Comparison of ENCODE assay signal across 9 cellular contexts in genomic region chr15:80977627-80978036, GRCh38. TPM values are rescaled to one million over a fixed set of nuclear protein-coding genes. Genes with fewer than 3 reads are reported as not detected.
DNase-seq lines count a peak whose midpoint lies in the region; ATAC-seq and TF ChIP-seq lines count a peak whose summit lies in the region.
"Had no signal": no experiment of that assay in that cellular context is flagged by ENCODE, and none has a peak within 500 bp of the region (broad histone marks: within the 10 kb centered on the region; RNA-seq: fewer than 3 reads in every experiment).

No MANE protein-coding gene starts in this region.

- DNase-seq in NCI-H1436 (lab: John Stamatoyannopoulos, UW) (peak; percentile 37), NCI-H1436 treated with DMSO at 0.1 percent for 48 hours (lab: John Stamatoyannopoulos, UW) (no peak), NCI-H510A (lab: John Stamatoyannopoulos, UW) (peak; percentile 49), activated T-cell treated with anti-CD3 and anti-CD28 coated beads for 48 hours (ENCODE audit: low read depth) (peak; percentile 24), fibroblast of lung (ENCODE audit: low read depth in 2 of 2) (peak in 1 of 2 donors; percentile 61), osteocyte (ENCODE audit: extremely low spot score, unreplicated experiment) (no peak)

- peak; percentile 55 to 63 for TF ChIP-seq CTCF in fibroblast of lung (conservative IDR thresholded peaks at IDR 0.05 in 1 of 2, IDR thresholded peaks at IDR 0.05 in 1 of 2; ENCODE audit: low read depth in 1 of 2, low read length in 2 of 2)
- TF ChIP-seq CTCF in osteocyte (IDR thresholded peaks at IDR 0.05), result peak; percentile 78

- H3K36me3 ChIP-seq in fibroblast of lung (ENCODE audit: control insufficient read depth, insufficient read depth, low read length), result peaks cover 9% of the 10 kb centered on the region

- H3K36me3 Mint-ChIP-seq in osteocyte (ENCODE audit: unreplicated experiment), result peaks cover 26% of the 10 kb centered on the region

- H3K4me3 Mint-ChIP-seq in osteocyte (ENCODE audit: unreplicated experiment), result no peak overlapping the region

- no peak overlapping the region for H3K9ac ChIP-seq in fibroblast of lung (ENCODE audit: insufficient read depth, low read length)
- H3K9ac ChIP-seq: BLaER1 had no signal

- no peaks in the 10 kb centered on the region for H4K20me1 ChIP-seq in fibroblast of lung (ENCODE audit: control insufficient read depth, extremely low read depth, insufficient read depth, low read length)

- H2AFZ ChIP-seq in fibroblast of lung (ENCODE audit: low read length), result no peak overlapping the region

- no peaks in the 10 kb centered on the region for H3K9me3 ChIP-seq in fibroblast of lung (ENCODE audit: control insufficient read depth, insufficient read depth, low read depth, low read length)
- H3K9me3 ChIP-seq: BLaER1 had no signal

- H3K27ac ChIP-seq in fibroblast of lung (ENCODE audit: insufficient read depth, low read length), result no peak overlapping the region
- H3K27ac ChIP-seq: BLaER1 had no signal

- H3K4me1 ChIP-seq in fibroblast of lung (ENCODE audit: control insufficient read depth, extremely low read depth, insufficient read depth, low read length), result peaks cover 5% of the 10 kb centered on the region
- H3K4me1 ChIP-seq: BLaER1 had no signal

- no peaks in the 10 kb centered on the region for H3K27me3 ChIP-seq in fibroblast of lung (ENCODE audit: control insufficient read depth, insufficient read depth, low read length)
- H3K27me3 ChIP-seq: BLaER1 had no signal

- H3K4me1 Mint-ChIP-seq in osteocyte (ENCODE audit: unreplicated experiment), result peaks cover 40% of the 10 kb centered on the region

- no peaks in the 10 kb centered on the region for H3K9me3 Mint-ChIP-seq in osteocyte (ENCODE audit: unreplicated experiment)

- H3K27me3 Mint-ChIP-seq in osteocyte (ENCODE audit: unreplicated experiment), result no peaks in the 10 kb centered on the region

- no peak for ATAC-seq in GM19397 (IDR thresholded peaks at IDR 0.05; ENCODE audit: unreplicated experiment)
- ATAC-seq in HG03280 (IDR thresholded peaks at IDR 0.05; ENCODE audit: unreplicated experiment), result no peak

- H3K27ac Mint-ChIP-seq in osteocyte (ENCODE audit: unreplicated experiment), result peak overlapping the region; percentile 80

- no peak overlapping the region for H3K4me2 ChIP-seq in fibroblast of lung (ENCODE audit: extremely low read depth, insufficient read depth, low read length)
- H3K4me2 ChIP-seq: BLaER1 had no signal

- H3K79me2 ChIP-seq in fibroblast of lung (ENCODE audit: control insufficient read depth, insufficient read depth, low read length), result peaks cover 3% of the 10 kb centered on the region

- H3K4me3 ChIP-seq in fibroblast of lung (replicated peaks in 1 of 4; ENCODE audit: control extremely low read depth in 1 of 4, insufficient read depth in 1 of 4, low read depth in 3 of 4, low read length in 4 of 4), result no peak overlapping the region
- H3K4me3 ChIP-seq: BLaER1 had no signal

RNA-seq across cellular contexts. Expression of gene MESD, which starts 12.0 kb away (rescaled TPM):
- total RNA-seq in fibroblast of lung (19.8 and 21.3 TPM in 2 replicates), osteocyte (25.3 and 26.3 TPM in 2 replicates)
- 26.0 and 27.3 TPM in 2 replicates for polyA plus RNA-seq in fibroblast of lung
- polyA plus RNA-seq in fibroblast of lung (2012), result 31.7 and 32.4 TPM in 2 replicates
- 5.3 and 7.1 TPM in 2 replicates for polyA minus RNA-seq in fibroblast of lung (ENCODE audit: low replicate concordance)

RNA-seq across cellular contexts. Expression of gene TLNRD1, which starts 23.1 kb away (rescaled TPM):
- total RNA-seq in fibroblast of lung (4.3 and 4.6 TPM in 2 replicates), osteocyte (10.6 and 11.5 TPM in 2 replicates)
- polyA plus RNA-seq in fibroblast of lung, result 3.3 and 4.6 TPM in 2 replicates
- 5.4 and 7.5 TPM in 2 replicates for polyA plus RNA-seq in fibroblast of lung (2012)
- polyA minus RNA-seq in fibroblast of lung (ENCODE audit: low replicate concordance), result 1.4 and 1.8 TPM in 2 replicates

Comparison
In these comparisons a context has a peak if more than half of its experiments do, and no peak if none do; other contexts are left out.
1. DNase-seq: peak in NCI-H1436 (single experiment), NCI-H510A (single experiment) and activated T-cell treated with anti-CD3 and anti-CD28 coated beads for 48 hours (single experiment); none in NCI-H1436 treated with DMSO at 0.1 percent for 48 hours (single experiment) and osteocyte (single experiment).